Comparison of ENCODE assay signal across 10 cellular contexts in genomic region chr7:149144996-149145850, GRCh38. TPM values are rescaled to one million over a fixed set of nuclear protein-coding genes. Genes with fewer than 3 reads are reported as not detected.
DNase-seq lines count a peak whose midpoint lies in the region; ATAC-seq and TF ChIP-seq lines count a peak whose summit lies in the region.
"Had no signal": no experiment of that assay in that cellular context is flagged by ENCODE, and none has a peak within 500 bp of the region (broad histone marks: within the 10 kb centered on the region; RNA-seq: fewer than 3 reads in every experiment).

No MANE protein-coding gene starts in this region.

- H3K4me1 ChIP-seq in HUES48 (ENCODE audit: control insufficient read depth, insufficient read depth, low read length) = peaks cover 39% of the 10 kb centered on the region

- H3K9me3 ChIP-seq in HUES48 (ENCODE audit: control insufficient read depth, insufficient read depth, low read length) = no peaks in the 10 kb centered on the region

- peak overlapping the region; percentile 90 for H3K27ac Mint-ChIP-seq in Calu3 (ENCODE audit: unreplicated experiment)
- H3K27ac Mint-ChIP-seq in activated naive CD8-positive, alpha-beta T cell treated with anti-CD3 and anti-CD28 coated beads, Interleukin-2, amount 10 ng/mL, durations not matched to agents 7 days and 5 days = peak overlapping the region; percentile 64

- peaks cover 54% of the 10 kb centered on the region for H3K36me3 Mint-ChIP-seq in Calu3 (ENCODE audit: insufficient read depth, unreplicated experiment)
- H3K36me3 Mint-ChIP-seq in activated naive CD8-positive, alpha-beta T cell treated with anti-CD3 and anti-CD28 coated beads, Interleukin-2, amount 10 ng/mL, durations not matched to agents 7 days and 5 days = peaks cover 4% of the 10 kb centered on the region

- no peak for ATAC-seq in activated naive CD8-positive, alpha-beta T cell treated with anti-CD3 and anti-CD28 coated beads, Interleukin-2, amount 10 ng/mL, durations not matched to agents 7 days and 5 days (ENCODE audit: low read depth)
- no peak for ATAC-seq in HG03342 (IDR thresholded peaks at IDR 0.05; ENCODE audit: unreplicated experiment)

- H3K36me3 ChIP-seq in HUES48 (ENCODE audit: control insufficient read depth, insufficient read depth, low read length) = peaks cover 9% of the 10 kb centered on the region

- H3K4me1 Mint-ChIP-seq in Calu3 (ENCODE audit: low read depth, unreplicated experiment) = peaks cover 21% of the 10 kb centered on the region
- peaks cover 12% of the 10 kb centered on the region for H3K4me1 Mint-ChIP-seq in activated naive CD8-positive, alpha-beta T cell treated with anti-CD3 and anti-CD28 coated beads, Interleukin-2, amount 10 ng/mL, durations not matched to agents 7 days and 5 days

- CTCF ChIA-PET in Calu3 (lab: Charles Lee) = no interaction called here

- DNase-seq in Calu3 (peak; percentile 79), mucosa of gallbladder (ENCODE audit: low spot score) (peak; percentile 59), DMS114 treated with DMSO at 0.1 percent for 48 hours (lab: John Stamatoyannopoulos, UW; ENCODE audit: unreplicated experiment) (no peak), ecto neural progenitor cell (ENCODE audit: low spot score) (no peak), SKM-1 (lab: John Stamatoyannopoulos, UW; ENCODE audit: unreplicated experiment) (no peak)
- DNase-seq in activated naive CD8-positive, alpha-beta T cell treated with anti-CD3 and anti-CD28 coated beads, Interleukin-2, amount 10 ng/mL, durations not matched to agents 7 days and 5 days = no peak
- DNase-seq: HCEC 1CT, kidney had no signal

- no TSS peak for BruUV-seq in Calu3 (replicated peaks; lab: Mats Ljungman, UMichigan)

- POLR2A ChIA-PET in activated naive CD8-positive, alpha-beta T cell treated with anti-CD3 and anti-CD28 coated beads, Interleukin-2, amount 10 ng/mL, durations not matched to agents 7 days and 5 days (lab: Charles Lee) = interaction anchor here (1.9 to 3.1 kb wide), 2 partner anchors 19 kb away, joined by 6 to 52 read pairs; partner anchors contain the start of gene ZNF425

- H3K4me3 ChIP-seq in HUES48 (ENCODE audit: low read depth, low read length) = peak overlapping the region; percentile 92

- H3K4me3 Mint-ChIP-seq in Calu3 (ENCODE audit: low read depth, unreplicated experiment) = peak overlapping the region; percentile 45
- peak overlapping the region; percentile 26 for H3K4me3 Mint-ChIP-seq in activated naive CD8-positive, alpha-beta T cell treated with anti-CD3 and anti-CD28 coated beads, Interleukin-2, amount 10 ng/mL, durations not matched to agents 7 days and 5 days

- H3K27me3 Mint-ChIP-seq in Calu3 (ENCODE audit: unreplicated experiment) = no peaks in the 10 kb centered on the region
- H3K27me3 Mint-ChIP-seq in activated naive CD8-positive, alpha-beta T cell treated with anti-CD3 and anti-CD28 coated beads, Interleukin-2, amount 10 ng/mL, durations not matched to agents 7 days and 5 days = no peaks in the 10 kb centered on the region

- TF ChIP-seq CTCF in Calu3 (IDR thresholded peaks at IDR 0.05; ENCODE audit: unreplicated experiment) = no peak

- intact Hi-C loops in Calu3 (cut with micrococcal nuclease; ENCODE audit: unreplicated experiment) = loop anchor here (2.0 to 5.0 kb wide), 5 partner anchors 18 to 118 kb away; partner anchors contain the start of genes PDIA4, ZNF212, ZNF282 and ZNF425

- peak overlapping the region; percentile 99 for H3K27ac ChIP-seq in HUES48 (ENCODE audit: low read depth, low read length)

- H3K27me3 ChIP-seq in HUES48 (ENCODE audit: control insufficient read depth, insufficient read depth, low read length) = no peaks in the 10 kb centered on the region

- H3K9ac ChIP-seq in HUES48 (ENCODE audit: low read depth, low read length) = peak overlapping the region; percentile 94

- no peaks in the 10 kb centered on the region for H3K9me3 Mint-ChIP-seq in Calu3 (ENCODE audit: low read depth, unreplicated experiment)
- H3K9me3 Mint-ChIP-seq in activated naive CD8-positive, alpha-beta T cell treated with anti-CD3 and anti-CD28 coated beads, Interleukin-2, amount 10 ng/mL, durations not matched to agents 7 days and 5 days = no peaks in the 10 kb centered on the region

RNA-seq across cellular contexts. Expression of gene ZNF398, which starts 2.0 kb away (rescaled TPM):
- 14.6 and 17.0 TPM in 2 replicates for total RNA-seq in Calu3 (2022)
- 10 to 100 TPM; 15.0 to 15.6 TPM for total RNA-seq in activated naive CD8-positive, alpha-beta T cell treated with anti-CD3 and anti-CD28 coated beads, Interleukin-2, amount 10 ng/mL, durations not matched to agents 7 days and 5 days
- 15.3 TPM for total RNA-seq in mucosa of gallbladder

RNA-seq across cellular contexts. Expression of gene ZNF425, which starts 19.1 kb away (rescaled TPM):
- total RNA-seq in Calu3 (2022) (1.0 and 1.5 TPM in 2 replicates), mucosa of gallbladder (2.8 TPM)
- total RNA-seq in activated naive CD8-positive, alpha-beta T cell treated with anti-CD3 and anti-CD28 coated beads, Interleukin-2, amount 10 ng/mL, durations not matched to agents 7 days and 5 days = 1 to 10 TPM; 1.0 to 1.4 TPM

RNA-seq across cellular contexts. Expression of gene ZNF282, which starts 50.1 kb away (rescaled TPM):
- total RNA-seq in Calu3 (2022) = 40.3 and 45.2 TPM in 2 replicates
- total RNA-seq in activated naive CD8-positive, alpha-beta T cell treated with anti-CD3 and anti-CD28 coated beads, Interleukin-2, amount 10 ng/mL, durations not matched to agents 7 days and 5 days = 10 to 100 TPM; 24.7 to 26.2 TPM
- total RNA-seq in mucosa of gallbladder = 33.8 TPM

RNA-seq across cellular contexts. Expression of gene ZNF786, which starts 54.7 kb away (rescaled TPM):
- total RNA-seq in Calu3 (2022) (9.8 and 10.9 TPM in 2 replicates), mucosa of gallbladder (7.0 TPM)
- total RNA-seq in activated naive CD8-positive, alpha-beta T cell treated with anti-CD3 and anti-CD28 coated beads, Interleukin-2, amount 10 ng/mL, durations not matched to agents 7 days and 5 days = 10 to 100 TPM in 1 of 2 experiments, 1 to 10 TPM in 1; 9.5 to 10.3 TPM

Comparison
In these comparisons a context has a peak if more than half of its experiments do, and no peak if none do; other contexts are left out.
1. DNase-seq: peak in Calu3 (single experiment) and mucosa of gallbladder (single experiment); none in activated naive CD8-positive, alpha-beta T cell treated with anti-CD3 and anti-CD28 coated beads, Interleukin-2, amount 10 ng/mL, durations not matched to agents 7 days and 5 days (single experiment), DMS114 treated with DMSO at 0.1 percent for 48 hours (single experiment), ecto neural progenitor cell (single experiment) and SKM-1 (single experiment).